ENCODE assay signal across 9 cellular contexts in the genomic region with DNA sequence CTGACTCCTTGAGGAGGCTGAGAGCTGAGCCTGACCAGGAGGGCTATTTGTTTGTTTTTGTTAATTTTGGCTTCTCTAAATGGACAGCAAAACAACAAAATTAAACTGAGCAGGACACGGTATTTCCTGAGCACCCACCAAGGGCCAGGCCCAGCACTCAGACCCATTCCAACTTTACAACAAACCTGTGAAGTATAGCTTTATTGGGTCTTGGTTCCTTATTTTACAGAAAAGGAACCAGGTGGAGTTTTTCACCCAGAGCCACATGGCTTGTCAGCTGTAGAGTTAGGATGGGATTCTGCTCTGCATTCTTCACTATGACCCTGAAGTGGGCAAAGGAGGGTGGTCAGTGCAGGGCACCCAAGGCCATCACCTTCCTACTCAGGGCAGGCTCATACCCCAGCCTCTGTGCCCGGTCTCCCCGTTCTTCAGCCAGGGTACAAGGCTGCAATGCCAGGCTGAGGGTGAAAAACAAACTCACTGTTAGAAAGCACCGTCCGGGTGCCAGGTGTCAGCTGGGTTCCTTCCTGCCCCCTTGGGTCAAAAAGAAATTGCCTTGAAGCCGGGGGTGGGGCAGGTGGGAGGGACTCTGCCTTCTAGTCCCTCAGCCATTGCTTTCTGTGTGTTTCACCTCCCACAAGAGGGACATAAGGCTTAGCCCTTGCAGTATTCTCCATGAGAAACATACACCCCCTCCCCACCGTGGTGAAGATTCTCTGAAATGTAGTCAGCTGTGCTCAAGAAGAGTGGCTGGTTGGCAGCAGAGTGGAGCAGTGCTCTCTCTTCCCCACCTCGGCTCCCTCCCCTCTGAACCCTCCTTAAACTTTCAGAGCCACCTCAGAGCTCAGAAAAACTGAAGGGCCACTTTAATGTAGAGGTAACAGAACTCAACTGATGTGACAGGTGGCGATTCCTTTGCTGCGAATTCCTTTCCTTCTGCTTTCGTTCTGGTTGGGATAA. TPM values are rescaled to one million over a fixed set of nuclear protein-coding genes. Genes with fewer than 3 reads are reported as not detected.
A peak's percentile ranks its signal among the peaks of the same experiment; 100 is the strongest.
DNase-seq lines count a peak whose midpoint lies in the region; ATAC-seq and TF ChIP-seq lines count a peak whose summit lies in the region.
"Had no signal": no experiment of that assay in that cellular context is flagged by ENCODE, and none has a peak within 500 bp of the region (broad histone marks: within the 10 kb centered on the region; RNA-seq: fewer than 3 reads in every experiment).

No MANE protein-coding gene starts in this region.

- H3K27me3 ChIP-seq in CD8-positive, alpha-beta memory T cell (ENCODE audit: insufficient read depth, low read length, poor library complexity, severe bottlenecking) = no peaks in the 10 kb centered on the region
- H3K27me3 ChIP-seq in neutrophil = no peaks in the 10 kb centered on the region

- H3K4me1 Mint-ChIP-seq in CD8-positive, alpha-beta memory T cell = peaks cover 81 to 94% (median 85%) of the 10 kb centered on the region in 3 donors
- peaks cover 63% of the 10 kb centered on the region for H3K4me1 Mint-ChIP-seq in activated T-helper 17 cell treated with anti-CD3 and anti-CD28 coated beads, Interleukin-2, amount 50 U/mL, for 72 hours

- peak overlapping the region; percentile 88 for H3K4me3 ChIP-seq in CD8-positive, alpha-beta memory T cell (ENCODE audit: low read length)
- H3K4me3 ChIP-seq in neutrophil (ENCODE audit: low read depth in 1 of 2, low read length in 1 of 2) = peak overlapping the region; percentile 84 to 98
- H3K4me3 ChIP-seq in foreskin fibroblast (ENCODE audit: low read depth in 1 of 2, low read length in 2 of 2) = no peak overlapping the region
- H3K4me3 ChIP-seq: SJCRH30 had no signal

- peaks cover 0 to 3% (median 0%) of the 10 kb centered on the region in 5 donors for H3K9me3 Mint-ChIP-seq in CD8-positive, alpha-beta memory T cell
- H3K9me3 Mint-ChIP-seq in activated T-helper 17 cell treated with anti-CD3 and anti-CD28 coated beads, Interleukin-2, amount 50 U/mL, for 72 hours = peaks cover 3% of the 10 kb centered on the region

- TF ChIP-seq CTCF in neutrophil (IDR thresholded peaks at IDR 0.05) = no peak
- TF ChIP-seq CTCF in foreskin fibroblast (IDR thresholded peaks at IDR 0.05; ENCODE audit: low read depth, low read length) = no peak

- POLR2A ChIA-PET in CD8-positive, alpha-beta memory T cell (lab: Charles Lee) = interaction anchor here (0.6 to 4.2 kb wide), 5 partner anchors 13 to 181 kb away, joined by 3 to 40 read pairs (median 4); no protein-coding TSS in a partner anchor

- CTCF ChIA-PET in CD8-positive, alpha-beta memory T cell (lab: Charles Lee) = interaction anchor here (0.9 to 8.0 kb wide), 13 partner anchors 8 to 214 kb away, joined by 3 to 135 read pairs (median 5); no protein-coding TSS in a partner anchor

- peaks cover 0 to 3% of the 10 kb centered on the region in 2 donors for H3K27me3 Mint-ChIP-seq in CD8-positive, alpha-beta memory T cell
- no peaks in the 10 kb centered on the region for H3K27me3 Mint-ChIP-seq in activated T-helper 17 cell treated with anti-CD3 and anti-CD28 coated beads, Interleukin-2, amount 50 U/mL, for 72 hours

- peak in 1 of 5 donors; percentile 20 for DNase-seq in CD8-positive, alpha-beta memory T cell
- no peak for DNase-seq in foreskin fibroblast
- DNase-seq in RPMI8226 = no peak
- DNase-seq: SJCRH30 had no signal

- peak overlapping the region; percentile 77 for H3K27ac ChIP-seq in CD8-positive, alpha-beta memory T cell (ENCODE audit: low read depth, low read length)
- peak overlapping the region; percentile 96 for H3K27ac ChIP-seq in neutrophil
- H3K27ac ChIP-seq: SJCRH30 had no signal

- peaks cover 15% of the 10 kb centered on the region for H3K36me3 ChIP-seq in CD8-positive, alpha-beta memory T cell (ENCODE audit: insufficient read depth, low read length)
- H3K36me3 ChIP-seq in neutrophil = peaks cover 37% of the 10 kb centered on the region
- H3K36me3 ChIP-seq: SJCRH30 had no signal

- ATAC-seq in HG02759 (IDR thresholded peaks at IDR 0.05; ENCODE audit: unreplicated experiment) (peak; percentile 11), GM18858 (IDR thresholded peaks at IDR 0.05; ENCODE audit: unreplicated experiment) (no peak), HG02870 (IDR thresholded peaks at IDR 0.05; ENCODE audit: unreplicated experiment) (no peak)
- ATAC-seq in activated T-helper 17 cell treated with anti-CD3 and anti-CD28 coated beads, Interleukin-2, amount 50 U/mL, for 72 hours (replicated peaks) = no peak

- H3K4me1 ChIP-seq in CD8-positive, alpha-beta memory T cell (ENCODE audit: insufficient read depth, low read length) = peaks cover 81% of the 10 kb centered on the region
- peaks cover 75 to 88% of the 10 kb centered on the region in 2 experiments for H3K4me1 ChIP-seq in neutrophil (ENCODE audit: control insufficient read depth in 1 of 2, insufficient read depth in 1 of 2, low read depth in 1 of 2, low read length in 1 of 2)
- H3K4me1 ChIP-seq: SJCRH30 had no signal

- peak overlapping the region; percentile 92 to 98 (median 95) for H3K27ac Mint-ChIP-seq in CD8-positive, alpha-beta memory T cell
- H3K27ac Mint-ChIP-seq in activated T-helper 17 cell treated with anti-CD3 and anti-CD28 coated beads, Interleukin-2, amount 50 U/mL, for 72 hours = peak overlapping the region; percentile 97

- H3K9me3 ChIP-seq in CD8-positive, alpha-beta memory T cell (ENCODE audit: low read length) = no peaks in the 10 kb centered on the region
- no peaks in the 10 kb centered on the region for H3K9me3 ChIP-seq in neutrophil
- H3K9me3 ChIP-seq: SJCRH30 had no signal

- H3K36me3 Mint-ChIP-seq in CD8-positive, alpha-beta memory T cell = peaks cover 0 to 47% (median 8%) of the 10 kb centered on the region in 3 donors
- peaks cover 94% of the 10 kb centered on the region for H3K36me3 Mint-ChIP-seq in activated T-helper 17 cell treated with anti-CD3 and anti-CD28 coated beads, Interleukin-2, amount 50 U/mL, for 72 hours (ENCODE audit: low read depth)

- H3K4me3 Mint-ChIP-seq in CD8-positive, alpha-beta memory T cell = peak overlapping the region; percentile 89 to 95 (median 93)
- peak overlapping the region; percentile 89 for H3K4me3 Mint-ChIP-seq in activated T-helper 17 cell treated with anti-CD3 and anti-CD28 coated beads, Interleukin-2, amount 50 U/mL, for 72 hours

RNA-seq across cellular contexts. Expression of a gene that starts 2.2 kb away (rescaled TPM):
- total RNA-seq in CD8-positive, alpha-beta memory T cell = 100 to 1,000 TPM; 192 to 193 TPM
- polyA plus RNA-seq in CD8-positive, alpha-beta memory T cell = 42.1 TPM
- 100 to 1,000 TPM; 300 to 503 TPM for total RNA-seq in activated T-helper 17 cell treated with anti-CD3 and anti-CD28 coated beads, Interleukin-2, amount 50 U/mL, for 72 hours

RNA-seq across cellular contexts. Expression of a gene that starts 48.6 kb away (rescaled TPM):
- 1 to 10 TPM; 1.2 to 2.3 TPM for total RNA-seq in CD8-positive, alpha-beta memory T cell
- not detected for polyA plus RNA-seq in CD8-positive, alpha-beta memory T cell
- total RNA-seq in activated T-helper 17 cell treated with anti-CD3 and anti-CD28 coated beads, Interleukin-2, amount 50 U/mL, for 72 hours = 10 to 100 TPM; 12.8 to 32.8 TPM
- total RNA-seq: SJCRH30 had no signal

Comparison
In these comparisons a context has a peak if more than half of its experiments do, and no peak if none do; other contexts are left out.
1. H3K4me3 ChIP-seq: peak in CD8-positive, alpha-beta memory T cell (single experiment) and neutrophil (2 of 2); none in foreskin fibroblast (0 of 2).
2. RNA of a gene that starts 48.6 kb away (total RNA-seq): 12.8 to 32.8 TPM in activated T-helper 17 cell treated with anti-CD3 and anti-CD28 coated beads, Interleukin-2, amount 50 U/mL, for 72 hours; 1.2 to 2.3 TPM in CD8-positive, alpha-beta memory T cell; every median in the first group is over 4 times any median in the second.